ENCODE assay signal across 1 cellular context in the genomic region with DNA sequence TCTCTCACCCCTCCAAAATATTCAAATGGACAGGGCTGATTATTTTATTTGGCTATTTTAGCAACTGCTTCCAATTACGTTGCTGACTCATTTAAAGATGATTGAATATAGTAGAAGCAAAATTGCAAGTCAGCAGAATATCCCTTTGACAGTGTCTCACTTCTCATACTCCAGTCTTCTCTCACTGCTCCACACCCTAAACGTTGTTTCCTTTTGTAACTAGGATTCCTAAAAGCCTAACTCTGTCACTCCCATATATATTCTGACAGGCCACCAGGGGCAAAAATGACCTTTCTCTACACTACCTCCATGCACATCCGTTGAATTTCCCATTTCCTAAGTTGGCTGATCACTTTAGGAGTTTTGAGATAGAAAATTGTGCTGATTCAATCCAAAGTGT.
TF ChIP-seq lines count a peak whose summit lies in the region.

No MANE protein-coding gene starts in this region.

TF ChIP-seq in K562, 482 proteins besides CTCF, POLR2A, EP300 and RAD21 (continued from another document):
- TF ChIP-seq BRCA1 (IDR thresholded peaks at IDR 0.05), result no peak
- no peak for TF ChIP-seq BRCA1 (CRISPR knock-in tag; IDR thresholded peaks at IDR 0.05)
- TF ChIP-seq, protein P1, sequence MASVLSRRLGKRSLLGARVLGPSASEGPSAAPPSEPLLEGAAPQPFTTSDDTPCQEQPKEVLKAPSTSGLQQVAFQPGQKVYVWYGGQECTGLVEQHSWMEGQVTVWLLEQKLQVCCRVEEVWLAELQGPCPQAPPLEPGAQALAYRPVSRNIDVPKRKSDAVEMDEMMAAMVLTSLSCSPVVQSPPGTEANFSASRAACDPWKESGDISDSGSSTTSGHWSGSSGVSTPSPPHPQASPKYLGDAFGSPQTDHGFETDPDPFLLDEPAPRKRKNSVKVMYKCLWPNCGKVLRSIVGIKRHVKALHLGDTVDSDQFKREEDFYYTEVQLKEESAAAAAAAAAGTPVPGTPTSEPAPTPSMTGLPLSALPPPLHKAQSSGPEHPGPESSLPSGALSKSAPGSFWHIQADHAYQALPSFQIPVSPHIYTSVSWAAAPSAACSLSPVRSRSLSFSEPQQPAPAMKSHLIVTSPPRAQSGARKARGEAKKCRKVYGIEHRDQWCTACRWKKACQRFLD (CRISPR knock-in tag; IDR thresholded peaks at IDR 0.05), result no peak
- TF ChIP-seq, protein P2, sequence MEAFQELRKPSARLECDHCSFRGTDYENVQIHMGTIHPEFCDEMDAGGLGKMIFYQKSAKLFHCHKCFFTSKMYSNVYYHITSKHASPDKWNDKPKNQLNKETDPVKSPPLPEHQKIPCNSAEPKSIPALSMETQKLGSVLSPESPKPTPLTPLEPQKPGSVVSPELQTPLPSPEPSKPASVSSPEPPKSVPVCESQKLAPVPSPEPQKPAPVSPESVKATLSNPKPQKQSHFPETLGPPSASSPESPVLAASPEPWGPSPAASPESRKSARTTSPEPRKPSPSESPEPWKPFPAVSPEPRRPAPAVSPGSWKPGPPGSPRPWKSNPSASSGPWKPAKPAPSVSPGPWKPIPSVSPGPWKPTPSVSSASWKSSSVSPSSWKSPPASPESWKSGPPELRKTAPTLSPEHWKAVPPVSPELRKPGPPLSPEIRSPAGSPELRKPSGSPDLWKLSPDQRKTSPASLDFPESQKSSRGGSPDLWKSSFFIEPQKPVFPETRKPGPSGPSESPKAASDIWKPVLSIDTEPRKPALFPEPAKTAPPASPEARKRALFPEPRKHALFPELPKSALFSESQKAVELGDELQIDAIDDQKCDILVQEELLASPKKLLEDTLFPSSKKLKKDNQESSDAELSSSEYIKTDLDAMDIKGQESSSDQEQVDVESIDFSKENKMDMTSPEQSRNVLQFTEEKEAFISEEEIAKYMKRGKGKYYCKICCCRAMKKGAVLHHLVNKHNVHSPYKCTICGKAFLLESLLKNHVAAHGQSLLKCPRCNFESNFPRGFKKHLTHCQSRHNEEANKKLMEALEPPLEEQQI (IDR thresholded peaks at IDR 0.05), result no peak
- TF ChIP-seq, protein P3, sequence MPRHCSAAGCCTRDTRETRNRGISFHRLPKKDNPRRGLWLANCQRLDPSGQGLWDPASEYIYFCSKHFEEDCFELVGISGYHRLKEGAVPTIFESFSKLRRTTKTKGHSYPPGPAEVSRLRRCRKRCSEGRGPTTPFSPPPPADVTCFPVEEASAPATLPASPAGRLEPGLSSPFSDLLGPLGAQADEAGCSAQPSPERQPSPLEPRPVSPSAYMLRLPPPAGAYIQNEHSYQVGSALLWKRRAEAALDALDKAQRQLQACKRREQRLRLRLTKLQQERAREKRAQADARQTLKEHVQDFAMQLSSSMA (CRISPR knock-in tag; IDR thresholded peaks at IDR 0.05), result no peak
- TF ChIP-seq POU5F1 (IDR thresholded peaks at IDR 0.05; ENCODE audit: borderline replicate concordance, low read depth, low read length, partially characterized antibody), result no peak
- no peak for TF ChIP-seq ZNF384 (IDR thresholded peaks at IDR 0.05; ENCODE audit: low read depth, low read length)
- TF ChIP-seq GATAD2A (IDR thresholded peaks at IDR 0.05), result no peak
- TF ChIP-seq, protein P4, sequence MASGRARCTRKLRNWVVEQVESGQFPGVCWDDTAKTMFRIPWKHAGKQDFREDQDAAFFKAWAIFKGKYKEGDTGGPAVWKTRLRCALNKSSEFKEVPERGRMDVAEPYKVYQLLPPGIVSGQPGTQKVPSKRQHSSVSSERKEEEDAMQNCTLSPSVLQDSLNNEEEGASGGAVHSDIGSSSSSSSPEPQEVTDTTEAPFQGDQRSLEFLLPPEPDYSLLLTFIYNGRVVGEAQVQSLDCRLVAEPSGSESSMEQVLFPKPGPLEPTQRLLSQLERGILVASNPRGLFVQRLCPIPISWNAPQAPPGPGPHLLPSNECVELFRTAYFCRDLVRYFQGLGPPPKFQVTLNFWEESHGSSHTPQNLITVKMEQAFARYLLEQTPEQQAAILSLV (tag; IDR thresholded peaks at IDR 0.05), result no peak
- TF ChIP-seq EHMT2 (IDR thresholded peaks at IDR 0.05), result no peak
- TF ChIP-seq NBN (IDR thresholded peaks at IDR 0.05; ENCODE audit: low read depth), result no peak
TF ChIP-seq in K562: peak in this region for 5.
